ENCODE assay signal across 10 cellular contexts in the genomic region with DNA sequence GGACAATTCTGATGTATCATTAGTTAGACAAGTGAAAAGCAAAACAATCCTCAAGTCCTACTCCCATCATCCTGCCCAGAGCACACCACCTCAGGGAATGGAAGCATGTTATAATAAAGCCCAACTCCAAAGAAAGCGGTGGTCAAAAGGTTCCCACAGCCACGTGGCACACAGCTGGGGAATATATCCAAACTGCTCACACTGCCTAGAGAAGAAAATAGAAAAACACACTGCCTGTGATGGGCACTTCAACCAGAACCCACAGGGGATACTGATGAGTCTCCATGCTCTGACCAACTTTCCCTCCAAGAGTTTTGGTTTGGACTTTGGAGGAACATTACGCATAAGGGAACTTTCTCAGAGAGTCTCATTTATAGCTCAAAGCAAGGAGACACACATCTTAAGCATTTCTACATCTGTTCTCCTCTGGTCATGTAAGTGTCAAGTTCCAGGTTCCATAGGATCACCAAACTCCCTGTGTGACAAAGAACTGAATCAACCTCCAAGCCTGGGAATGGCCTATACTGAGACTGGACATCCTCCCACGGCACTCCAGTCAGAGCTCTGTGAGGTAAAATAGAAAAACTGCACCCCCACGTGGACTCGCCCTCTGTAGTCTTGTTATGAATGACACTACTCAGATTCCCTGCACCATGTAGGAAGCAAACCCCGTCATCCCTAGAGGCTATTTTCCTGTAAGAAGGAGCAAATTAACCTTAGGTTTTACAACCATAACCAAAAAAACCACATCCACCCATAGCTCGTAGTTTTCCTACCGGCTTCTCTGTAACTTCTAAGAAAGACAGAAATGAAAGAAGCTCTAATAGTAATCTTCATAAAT. TPM values are rescaled to one million over a fixed set of nuclear protein-coding genes. Genes with fewer than 3 reads are reported as not detected.
DNase-seq lines count a peak whose midpoint lies in the region; ATAC-seq and TF ChIP-seq lines count a peak whose summit lies in the region.
"Had no signal": no experiment of that assay in that cellular context is flagged by ENCODE, and none has a peak within 500 bp of the region (broad histone marks: within the 10 kb centered on the region; RNA-seq: fewer than 3 reads in every experiment).

No MANE protein-coding gene starts in this region.

- no peaks in the 10 kb centered on the region for H3K36me3 ChIP-seq in CD8-positive, alpha-beta T cell (ENCODE audit: insufficient read depth, low read length)
- no peaks in the 10 kb centered on the region for H3K36me3 ChIP-seq in ascending aorta

- intact Hi-C loops in CD8-positive, alpha-beta T cell (cut with DNase I, micrococcal nuclease): no loop called here
- intact Hi-C loops in ascending aorta (cut with DNase I): no loop called here

- peaks cover 5% of the 10 kb centered on the region for H3K36me3 Mint-ChIP-seq in CD8-positive, alpha-beta T cell
- H3K36me3 Mint-ChIP-seq in activated naive CD8-positive, alpha-beta T cell treated with anti-CD3 and anti-CD28 coated beads, Interleukin-2, amount 10 ng/mL, durations not matched to agents 7 days and 5 days: peaks cover 18% of the 10 kb centered on the region

- H3K27me3 ChIP-seq in CD8-positive, alpha-beta T cell (ENCODE audit: insufficient read depth, low read length): no peaks in the 10 kb centered on the region
- H3K27me3 ChIP-seq in ascending aorta: no peaks in the 10 kb centered on the region

- H3K9me3 Mint-ChIP-seq in CD8-positive, alpha-beta T cell: no peaks in the 10 kb centered on the region
- no peaks in the 10 kb centered on the region for H3K9me3 Mint-ChIP-seq in activated naive CD8-positive, alpha-beta T cell treated with anti-CD3 and anti-CD28 coated beads, Interleukin-2, amount 10 ng/mL, durations not matched to agents 7 days and 5 days

- no peak for TF ChIP-seq CTCF in CD8-positive, alpha-beta T cell (IDR thresholded peaks at IDR 0.05)
- TF ChIP-seq CTCF in NB4 (IDR thresholded peaks at IDR 0.05; ENCODE audit: low read depth, low read length): no peak
- TF ChIP-seq CTCF in ascending aorta (IDR thresholded peaks at IDR 0.05): no peak

- no peaks in the 10 kb centered on the region for H3K27me3 Mint-ChIP-seq in CD8-positive, alpha-beta T cell (ENCODE audit: low read depth)
- H3K27me3 Mint-ChIP-seq in activated naive CD8-positive, alpha-beta T cell treated with anti-CD3 and anti-CD28 coated beads, Interleukin-2, amount 10 ng/mL, durations not matched to agents 7 days and 5 days: no peaks in the 10 kb centered on the region

- peaks cover 54% of the 10 kb centered on the region for H3K4me1 Mint-ChIP-seq in CD8-positive, alpha-beta T cell (ENCODE audit: low read depth)
- peaks cover 45% of the 10 kb centered on the region for H3K4me1 Mint-ChIP-seq in activated naive CD8-positive, alpha-beta T cell treated with anti-CD3 and anti-CD28 coated beads, Interleukin-2, amount 10 ng/mL, durations not matched to agents 7 days and 5 days

- H3K4me3 ChIP-seq in CD8-positive, alpha-beta T cell (ENCODE audit: low read depth, low read length): no peak overlapping the region
- no peak overlapping the region for H3K4me3 ChIP-seq in NB4 (ENCODE audit: low read depth, low read length)
- H3K4me3 ChIP-seq in ascending aorta: no peak overlapping the region

- TF ChIP-seq POLR2A in NB4 (IDR thresholded peaks at IDR 0.05; ENCODE audit: extremely low read depth, insufficient read length): no peak

- H3K4me1 ChIP-seq in CD8-positive, alpha-beta T cell (ENCODE audit: insufficient read depth, low read length): peaks cover 23% of the 10 kb centered on the region
- no peaks in the 10 kb centered on the region for H3K4me1 ChIP-seq in ascending aorta

- H3K27ac ChIP-seq in CD8-positive, alpha-beta T cell (ENCODE audit: low read depth, low read length): no peak overlapping the region
- no peak overlapping the region for H3K27ac ChIP-seq in ascending aorta

- peak overlapping the region; percentile 41 for H3K27ac Mint-ChIP-seq in CD8-positive, alpha-beta T cell
- peak overlapping the region; percentile 72 for H3K27ac Mint-ChIP-seq in activated naive CD8-positive, alpha-beta T cell treated with anti-CD3 and anti-CD28 coated beads, Interleukin-2, amount 10 ng/mL, durations not matched to agents 7 days and 5 days

- CTCF ChIA-PET in CD8-positive, alpha-beta T cell (lab: Charles Lee): interaction anchor here (1.2 kb wide), 1 partner anchor 57 kb away, joined by 8 read pairs; no protein-coding TSS in a partner anchor

- ATAC-seq in CD8-positive, alpha-beta T cell: no peak
- ATAC-seq in activated naive CD8-positive, alpha-beta T cell treated with anti-CD3 and anti-CD28 coated beads, Interleukin-2, amount 10 ng/mL, durations not matched to agents 7 days and 5 days (ENCODE audit: low read depth): peak; percentile 76
- ATAC-seq: esophagus mucosa had no signal

- H3K4me3 Mint-ChIP-seq in CD8-positive, alpha-beta T cell: peak overlapping the region; percentile 8
- H3K4me3 Mint-ChIP-seq in activated naive CD8-positive, alpha-beta T cell treated with anti-CD3 and anti-CD28 coated beads, Interleukin-2, amount 10 ng/mL, durations not matched to agents 7 days and 5 days: peak overlapping the region; percentile 67

- POLR2A ChIA-PET in CD8-positive, alpha-beta T cell (lab: Charles Lee): interaction anchor here (0.8 to 1.0 kb wide), 3 partner anchors 11 to 76 kb away, joined by 3 to 4 read pairs (median 3); no protein-coding TSS in a partner anchor
- POLR2A ChIA-PET in activated naive CD8-positive, alpha-beta T cell treated with anti-CD3 and anti-CD28 coated beads, Interleukin-2, amount 10 ng/mL, durations not matched to agents 7 days and 5 days (lab: Charles Lee): interaction anchor here (0.6 to 2.6 kb wide), 5 partner anchors 13 to 114 kb away, joined by 3 to 10 read pairs (median 7); partner anchors contain the start of gene RBBP5

- H3K9me3 ChIP-seq in CD8-positive, alpha-beta T cell (ENCODE audit: low read length): no peaks in the 10 kb centered on the region
- no peaks in the 10 kb centered on the region for H3K9me3 ChIP-seq in ascending aorta

- no peak for DNase-seq in CD8-positive, alpha-beta T cell
- peak; percentile 14 for DNase-seq in NB4 (ENCODE audit: low read depth)
- DNase-seq in activated naive CD8-positive, alpha-beta T cell treated with anti-CD3 and anti-CD28 coated beads, Interleukin-2, amount 10 ng/mL, durations not matched to agents 7 days and 5 days: no peak
- peak; percentile 63 for DNase-seq in pons (ENCODE audit: low spot score)
- DNase-seq in NCI-H2107 treated with DMSO at 0.1 percent for 48 hours (lab: John Stamatoyannopoulos, UW; ENCODE audit: unreplicated experiment): no peak
- no peak for DNase-seq in NCI-H2029 (lab: John Stamatoyannopoulos, UW)
- DNase-seq in ascending aorta (ENCODE audit: low spot score in 2 of 2): no peak
- no peak for DNase-seq in NCI-H2171 (lab: John Stamatoyannopoulos, UW)
- DNase-seq: NCI-H1436 treated with DMSO at 0.1 percent for 48 hours had no signal

RNA-seq across cellular contexts. Expression of gene DSTYK, which starts 12.2 kb away (rescaled TPM):
- 10 to 100 TPM; 15.4 to 17.2 TPM for total RNA-seq in CD8-positive, alpha-beta T cell
- 10 to 100 TPM; 13.2 to 13.3 TPM for total RNA-seq in activated naive CD8-positive, alpha-beta T cell treated with anti-CD3 and anti-CD28 coated beads, Interleukin-2, amount 10 ng/mL, durations not matched to agents 7 days and 5 days
- total RNA-seq in ascending aorta: 8.1 TPM

RNA-seq across cellular contexts. Expression of gene TMCC2, which starts 28.4 kb away (rescaled TPM):
- 1 to 10 TPM; 1.5 to 2.0 TPM for total RNA-seq in CD8-positive, alpha-beta T cell
- total RNA-seq in activated naive CD8-positive, alpha-beta T cell treated with anti-CD3 and anti-CD28 coated beads, Interleukin-2, amount 10 ng/mL, durations not matched to agents 7 days and 5 days: 1 to 10 TPM; 3.4 to 4.4 TPM
- 5.2 TPM for total RNA-seq in ascending aorta

Comparison
In these comparisons a context has a peak if more than half of its experiments do, and no peak if none do; other contexts are left out.
1. DNase-seq: peak in NB4 (single experiment) and pons (single experiment); none in CD8-positive, alpha-beta T cell (0 of 7), activated naive CD8-positive, alpha-beta T cell treated with anti-CD3 and anti-CD28 coated beads, Interleukin-2, amount 10 ng/mL, durations not matched to agents 7 days and 5 days (single experiment), NCI-H2107 treated with DMSO at 0.1 percent for 48 hours (single experiment), NCI-H2029 (single experiment), ascending aorta (0 of 2) and NCI-H2171 (single experiment).